Comparison of ENCODE assay signal across 20 cellular contexts in the genomic region with DNA sequence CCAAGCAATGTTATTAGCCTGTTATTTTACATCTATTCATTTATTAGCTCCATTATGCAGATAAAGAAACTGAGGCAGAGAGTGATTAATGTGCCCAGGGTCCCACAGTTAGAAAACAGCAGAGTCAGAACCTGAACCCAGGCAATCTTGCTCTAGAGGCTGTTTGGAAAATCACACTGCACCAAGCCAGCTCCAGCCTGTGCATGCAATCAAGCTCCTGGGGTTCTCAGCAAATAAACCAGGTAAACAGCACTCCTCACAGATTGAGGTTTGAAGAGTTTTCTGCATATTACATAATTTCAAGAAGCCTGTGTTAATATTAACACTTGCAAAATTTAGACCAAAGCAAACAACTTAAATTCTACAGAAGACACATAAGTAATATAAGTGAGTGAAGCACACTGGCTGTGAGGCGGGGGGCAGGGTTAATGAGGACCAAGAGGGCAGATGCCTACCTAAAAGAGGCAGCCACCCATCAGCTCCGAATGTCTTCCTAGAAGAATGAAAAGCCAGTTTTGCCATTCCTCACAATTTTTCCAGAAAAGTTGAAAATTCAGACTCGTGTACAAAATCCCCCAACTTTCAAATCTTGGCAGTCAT. TPM values are rescaled to one million over a fixed set of nuclear protein-coding genes. Genes with fewer than 3 reads are reported as not detected.
A peak's percentile ranks its signal among the peaks of the same experiment; 100 is the strongest.
DNase-seq lines count a peak whose midpoint lies in the region; ATAC-seq, FAIRE-seq and TF ChIP-seq lines count a peak whose summit lies in the region.
"Had no signal": no experiment of that assay in that cellular context is flagged by ENCODE, and none has a peak within 500 bp of the region (broad histone marks: within the 10 kb centered on the region; RNA-seq: fewer than 3 reads in every experiment).

No MANE protein-coding gene starts in this region.

- CTCF ChIA-PET in CD4-positive, alpha-beta T cell (lab: Charles Lee), result interaction anchor here (1.0 kb wide), 1 partner anchor 13 kb away, joined by 3 read pairs; no protein-coding TSS in a partner anchor

- H2AK5ac ChIP-seq in mesenchymal stem cell (ENCODE audit: low read length, severe bottlenecking), result no peak overlapping the region

- H3K36me3 ChIP-seq in mesenchymal stem cell (ENCODE audit: control insufficient read depth in 1 of 2, insufficient read depth in 2 of 2, low read depth in 1 of 2, low read length in 2 of 2), result no peaks in the 10 kb centered on the region
- no peaks in the 10 kb centered on the region for H3K36me3 ChIP-seq in upper lobe of right lung
- H3K36me3 ChIP-seq: BE2C had no signal

- ATAC-seq in upper lobe of right lung, result peak; percentile 86
- ATAC-seq in CD4-positive, alpha-beta T cell (ENCODE audit: poor library complexity), result no peak

- no peaks in the 10 kb centered on the region for H3K27me3 Mint-ChIP-seq in brain
- peaks cover 16% of the 10 kb centered on the region for H3K27me3 Mint-ChIP-seq in CD4-positive, alpha-beta T cell

- H3K9me3 Mint-ChIP-seq in brain, result peaks cover 0 to 12% (median 4%) of the 10 kb centered on the region in 5 experiments
- H3K9me3 Mint-ChIP-seq in CD4-positive, alpha-beta T cell, result no peaks in the 10 kb centered on the region

- WGBS in mesenchymal stem cell, result 97% methylated on average over 3 of the region's 3 CpGs

- H3K4ac ChIP-seq in mesenchymal stem cell (ENCODE audit: low read depth in 1 of 2, low read length in 2 of 2), result no peak overlapping the region

- no peak overlapping the region for H2BK5ac ChIP-seq in mesenchymal stem cell (ENCODE audit: low read depth, low read length, poor library complexity, severe bottlenecking)

- H3K27me3 ChIP-seq in mesenchymal stem cell (ENCODE audit: control insufficient read depth in 1 of 2, insufficient read depth in 1 of 2, low read length in 2 of 2) (peaks cover 0 to 61% of the 10 kb centered on the region in 2 experiments), upper lobe of right lung (no peaks in the 10 kb centered on the region)
- H3K27me3 ChIP-seq in CD4-positive, alpha-beta T cell (ENCODE audit: control insufficient read depth, insufficient read depth, low read length), result peaks cover 4% of the 10 kb centered on the region
- H3K27me3 ChIP-seq: BE2C had no signal

- no peak overlapping the region for H2BK120ac ChIP-seq in mesenchymal stem cell (ENCODE audit: low read depth, low read length)

- H3K36me3 Mint-ChIP-seq in brain, result peaks cover under 1% of the 10 kb centered on the region
- no peaks in the 10 kb centered on the region for H3K36me3 Mint-ChIP-seq in CD4-positive, alpha-beta T cell (ENCODE audit: low read depth)
- H3K36me3 Mint-ChIP-seq: CD4-positive, alpha-beta memory T cell had no signal

- H2BK12ac ChIP-seq in mesenchymal stem cell (ENCODE audit: low read length in 2 of 2), result no peak overlapping the region

- peak overlapping the region in 3 of 5 experiments; percentile 8 to 78 (median 50) for H3K27ac Mint-ChIP-seq in brain
- no peak overlapping the region for H3K27ac Mint-ChIP-seq in CD4-positive, alpha-beta T cell
- H3K27ac Mint-ChIP-seq: CD4-positive, alpha-beta memory T cell had no signal

- H3K4me1 ChIP-seq in mesenchymal stem cell (ENCODE audit: control insufficient read depth, insufficient read depth, low read depth, low read length) (peaks cover 3% of the 10 kb centered on the region), upper lobe of right lung (peaks cover 7% of the 10 kb centered on the region)
- H3K4me1 ChIP-seq: BE2C had no signal

- H3K23ac ChIP-seq in mesenchymal stem cell (ENCODE audit: low read length in 2 of 2), result no peak overlapping the region

- no peak overlapping the region for H3K4me2 ChIP-seq in mesenchymal stem cell (ENCODE audit: low read length, poor library complexity, severe bottlenecking)

- peaks cover 20% of the 10 kb centered on the region for H3K4me1 Mint-ChIP-seq in brain
- no peaks in the 10 kb centered on the region for H3K4me1 Mint-ChIP-seq in CD4-positive, alpha-beta T cell (ENCODE audit: low read depth)
- H3K4me1 Mint-ChIP-seq: CD4-positive, alpha-beta memory T cell had no signal

- H2BK15ac ChIP-seq in mesenchymal stem cell (ENCODE audit: low read depth, poor library complexity, severe bottlenecking), result no peak overlapping the region

- no peak overlapping the region for H2AFZ ChIP-seq in mesenchymal stem cell (ENCODE audit: low read depth, low read length)

- H3K18ac ChIP-seq in mesenchymal stem cell (ENCODE audit: low read depth in 1 of 2, low read length in 2 of 2), result no peak overlapping the region

- H3K9me3 ChIP-seq in mesenchymal stem cell (ENCODE audit: control insufficient read depth, low read length), result peaks cover 7% of the 10 kb centered on the region
- H3K9me3 ChIP-seq in upper lobe of right lung, result no peaks in the 10 kb centered on the region
- H3K9me3 ChIP-seq in CD4-positive, alpha-beta T cell (ENCODE audit: control insufficient read depth, low read length), result no peaks in the 10 kb centered on the region
- H3K9me3 ChIP-seq: BE2C, SK-N-SH had no signal

- no peak for TF ChIP-seq CTCF in brain (conservative IDR thresholded peaks at IDR 0.05)
- no peak for TF ChIP-seq CTCF in upper lobe of right lung (IDR thresholded peaks at IDR 0.05)
- no peak for TF ChIP-seq CTCF in GM10266 (IDR thresholded peaks at IDR 0.05; ENCODE audit: control insufficient read depth, insufficient read depth, low read depth, missing control alignments)
- no peak for TF ChIP-seq CTCF in CD4-positive, alpha-beta T cell (IDR thresholded peaks at IDR 0.05)

- no peak for FAIRE-seq in RCC 7860 (lab: Jason Lieb, UNC)

- intact Hi-C loops in upper lobe of right lung (cut with DNase I), result no loop called here
- intact Hi-C loops in CD4-positive, alpha-beta T cell (cut with DNase I, micrococcal nuclease), result no loop called here

- POLR2A ChIA-PET in CD4-positive, alpha-beta T cell (lab: Charles Lee), result no interaction called here

- H3K4me3 ChIP-seq in mesenchymal stem cell (ENCODE audit: insufficient read depth in 1 of 2, low read depth in 1 of 2, low read length in 2 of 2) (peak overlapping the region in 1 of 2 experiments; percentile 40), upper lobe of right lung (no peak overlapping the region)

- H3K14ac ChIP-seq in mesenchymal stem cell (ENCODE audit: low read length in 2 of 2), result no peak overlapping the region

- no peak overlapping the region for H4K8ac ChIP-seq in mesenchymal stem cell (ENCODE audit: low read length)

- no peak overlapping the region for H4K91ac ChIP-seq in mesenchymal stem cell (ENCODE audit: low read length)

- peak overlapping the region in 1 of 5 experiments; percentile 16 for H3K4me3 Mint-ChIP-seq in brain
- H3K4me3 Mint-ChIP-seq in CD4-positive, alpha-beta T cell, result no peak overlapping the region
- H3K4me3 Mint-ChIP-seq: CD4-positive, alpha-beta memory T cell had no signal

- peak; percentile 11 for DNase-seq in NCI-H345 (lab: John Stamatoyannopoulos, UW)
- no peak for DNase-seq in NCI-H345 treated with DMSO at 0.1 percent for 48 hours (lab: John Stamatoyannopoulos, UW; ENCODE audit: unreplicated experiment)
- no peak for DNase-seq in mesenchymal stem cell
- DNase-seq in upper lobe of right lung, result no peak
- no peak for DNase-seq in RCC 7860 (ENCODE audit: low spot score)
- no peak for DNase-seq in GM10266 (ENCODE audit: extremely low spot score)
- no peak for DNase-seq in CD4-positive, alpha-beta T cell
- DNase-seq: 8988T; BE2C; CD4-positive, alpha-beta memory T cell; DMS153; Karpas-422; NCI-H1417 treated with DMSO at 0.1 percent for 48 hours; NCI-H2029 treated with DMSO at 0.1 percent for 48 hours; NCI-H2171; OCI-M1; SHP77 treated with DMSO at 0.1 percent for 48 hours; SK-N-SH had no signal

- peak overlapping the region; percentile 74 for H3K9ac ChIP-seq in mesenchymal stem cell (ENCODE audit: low read length)
- H3K9ac ChIP-seq: SK-N-SH had no signal

- no peaks in the 10 kb centered on the region for H3K79me1 ChIP-seq in mesenchymal stem cell (replicated peaks; ENCODE audit: low read length, poor library complexity, severe bottlenecking)

- H3K27ac ChIP-seq in mesenchymal stem cell (ENCODE audit: low read length, poor library complexity, severe bottlenecking) (no peak overlapping the region), upper lobe of right lung (no peak overlapping the region)
- no peak overlapping the region for H3K27ac ChIP-seq in CD4-positive, alpha-beta T cell (ENCODE audit: low read depth, low read length)
- H3K27ac ChIP-seq: HL-60 had no signal

RNA-seq across cellular contexts. Expression of a gene that starts 35.4 kb away (rescaled TPM):
- polyA plus RNA-seq in brain (ENCODE audit: insufficient read depth, low read depth, low replicate concordance), result 1.1 TPM
- 0.11 TPM for polyA plus RNA-seq in mesenchymal stem cell (2013, experiment 1 of 2)
- polyA plus RNA-seq in mesenchymal stem cell (2013, experiment 2 of 2), result 0.08 TPM
- 15.3 TPM for total RNA-seq in upper lobe of right lung
- under 1 TPM; 0.14 to 0.20 TPM for total RNA-seq in CD4-positive, alpha-beta T cell
- polyA plus RNA-seq: CD4-positive, alpha-beta memory T cell had no signal

Comparison
In these comparisons a context has a peak if more than half of its experiments do, and no peak if none do; other contexts are left out.
1. RNA of a gene that starts 35.4 kb away (total RNA-seq): 15.3 TPM in upper lobe of right lung (single experiment); 0.14 to 0.20 TPM in CD4-positive, alpha-beta T cell; every median in the first group is over 10 times any median in the second.